Comparison of ENCODE assay signal across 8 cellular contexts in the genomic region with DNA sequence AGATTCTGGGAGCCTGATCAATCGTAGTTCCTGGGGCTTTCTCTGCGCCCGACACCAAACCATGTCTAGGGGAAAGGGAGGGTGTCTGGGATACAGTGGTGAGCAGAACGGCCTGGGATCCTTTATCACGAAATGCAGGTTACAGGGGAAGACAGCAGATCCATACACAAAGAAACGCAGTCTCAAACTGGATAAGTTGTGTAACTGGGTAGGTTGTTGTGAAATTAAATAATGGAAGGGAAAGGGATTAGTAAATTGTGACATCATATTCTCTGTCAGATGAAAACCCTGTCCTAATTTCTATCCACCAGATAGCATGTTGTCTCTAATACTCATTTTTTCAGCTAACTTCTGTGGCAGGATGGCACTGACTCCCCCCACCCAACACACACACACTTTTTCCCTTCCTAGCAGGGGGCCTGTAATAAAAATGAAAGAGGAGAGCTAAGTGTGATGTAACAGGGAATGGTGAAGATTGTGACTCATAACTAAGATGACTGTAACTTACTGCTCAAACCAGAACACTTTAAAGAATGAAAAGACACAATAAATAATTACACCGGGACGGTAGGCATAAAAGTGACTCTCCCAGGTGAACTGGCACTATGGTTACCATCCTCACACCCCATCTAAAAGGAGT. TPM values are rescaled to one million over a fixed set of nuclear protein-coding genes. Genes with fewer than 3 reads are reported as not detected.
A peak's percentile ranks its signal among the peaks of the same experiment; 100 is the strongest.
DNase-seq lines count a peak whose midpoint lies in the region; ATAC-seq, FAIRE-seq and TF ChIP-seq lines count a peak whose summit lies in the region.

No MANE protein-coding gene starts in this region.

- peaks cover 0 to 10% (median 4%) of the 10 kb centered on the region in 4 experiments; a peak in 5 of 7 replicates for H3K4me1 ChIP-seq in H1 (replicated peaks in 1 of 4; ENCODE audit: control insufficient read depth in 3 of 4, insufficient read depth in 4 of 4, low read length in 3 of 4)

- peak overlapping the region; percentile 88 for H3K4me3 Mint-ChIP-seq in T-helper 2 cell treated with Interferon-gamma antibody and Interleukin-4, amounts not matched to agents 5 μg/mL and 100 μg/mL, for 36 hours
- peak overlapping the region; percentile 99 for H3K4me3 Mint-ChIP-seq in T-helper 17 cell

- no peak for ATAC-seq in T-helper 17 cell
- ATAC-seq in omental fat pad (ENCODE audit: low FRiP score) = peak; percentile 18
- ATAC-seq in HG02623 (IDR thresholded peaks at IDR 0.05; ENCODE audit: unreplicated experiment) = no peak
- no peak for ATAC-seq in GM19351 (IDR thresholded peaks at IDR 0.05; ENCODE audit: unreplicated experiment)
- no peak for ATAC-seq in HG02678 (IDR thresholded peaks at IDR 0.05; ENCODE audit: unreplicated experiment)

- peak overlapping the region; percentile 66 to 97 for H3K4me2 ChIP-seq in H1 (ENCODE audit: insufficient read depth in 1 of 2, low read depth in 2 of 2, low read length in 2 of 2)

- H3K27ac Mint-ChIP-seq in T-helper 2 cell treated with Interferon-gamma antibody and Interleukin-4, amounts not matched to agents 5 μg/mL and 100 μg/mL, for 36 hours = peak overlapping the region; percentile 90
- H3K27ac Mint-ChIP-seq in T-helper 17 cell = peak overlapping the region; percentile 93

- no peaks in the 10 kb centered on the region; the same call in 1 of the 2 replicates for H3K79me1 ChIP-seq in H1 (ENCODE audit: low read depth, low read length)

- H3K4me3 ChIP-seq in H1 (ENCODE audit: extremely low read depth in 1 of 4, insufficient read depth in 2 of 4, low read depth in 3 of 4, low read length in 4 of 4) = peak overlapping the region; percentile 6 to 96 (median 90); a peak in 6 of 8 replicates

- H2BK120ac ChIP-seq in H1 (replicated peaks; ENCODE audit: low read depth, low read length) = no peak overlapping the region

- no peak overlapping the region for H2BK20ac ChIP-seq in H1 (ENCODE audit: low read length)

- peak overlapping the region; percentile 94; the same call in 1 of the 2 replicates for H4K8ac ChIP-seq in H1 (ENCODE audit: extremely low read depth, insufficient read depth, low read length)

- H2BK15ac ChIP-seq in H1 (ENCODE audit: low read length) = 0 out of 2 replicates have a peak overlapping the region, but pooled peaks have one; percentile 55

- peak overlapping the region; percentile 90 for H2BK12ac ChIP-seq in H1 (ENCODE audit: low read depth, low read length)

- H3K56ac ChIP-seq in H1 (replicated peaks; ENCODE audit: insufficient read length, low read depth, low read length) = no peak overlapping the region

- peak overlapping the region; percentile 92 for H4K5ac ChIP-seq in H1 (ENCODE audit: insufficient read length, low read depth, low read length)

- H4K20me1 ChIP-seq in H1 (replicated peaks in 1 of 2; ENCODE audit: control insufficient read depth in 1 of 2, insufficient read depth in 2 of 2, low read length in 2 of 2) = no peaks in the 10 kb centered on the region

- WGBS in H1 (ENCODE audit: extremely low coverage in 1 of 2, insufficient coverage in 1 of 2, insufficient read length in 1 of 2, insufficient replicate concordance in 2 of 2, low coverage in 1 of 2, low lambda C conversion rate in 2 of 2, missing lambda C conversion rate in 1 of 2), 2 experiments = 80% methylated on average over 8 of the region's 8 CpGs; no CpG with 5 or more reads in 1 of the 2 experiments

- DNase-seq in T-helper 2 cell treated with Interferon-gamma antibody and Interleukin-4, amounts not matched to agents 5 μg/mL and 100 μg/mL, for 36 hours (ENCODE audit: low spot score) = peak; percentile 21
- DNase-seq in T-helper 2 cell = no peak
- no peak for DNase-seq in T-helper 17 cell
- no peak for DNase-seq in H1 (ENCODE audit: low read depth in 1 of 2, low spot score in 2 of 2)
- DNase-seq in omental fat pad (ENCODE audit: low spot score) = no peak

- TF ChIP-seq POLR2A in H1 (IDR thresholded peaks at IDR 0.05; ENCODE audit: control extremely low read depth in 1 of 2, low read depth in 2 of 2, low read length in 2 of 2) = no peak

- no peak for TF ChIP-seq CTCF in H1 (IDR thresholded peaks at IDR 0.05; ENCODE audit: control extremely low read depth in 1 of 3, insufficient read depth in 1 of 3, low read depth in 1 of 3, low read length in 3 of 3)
- no peak for TF ChIP-seq CTCF in omental fat pad (IDR thresholded peaks at IDR 0.05)

- H3K9ac ChIP-seq in H1 (replicated peaks in 1 of 4; ENCODE audit: extremely low read depth in 1 of 4, low read depth in 3 of 4, low read length in 3 of 4) = peak overlapping the region in 3 of 4 experiments; percentile 17 to 84 (median 25); a peak in 4 of 7 replicates

- H3K9me3 ChIP-seq in T-helper 17 cell (ENCODE audit: control insufficient read depth, low read length, poor library complexity, severe bottlenecking) (no peaks in the 10 kb centered on the region), H1 (ENCODE audit: insufficient read depth in 2 of 2, low read depth in 1 of 2, low read length in 1 of 2) (no peaks in the 10 kb centered on the region)

- H3K23me2 ChIP-seq in H1 (ENCODE audit: low read depth, low read length) = peaks cover 9% of the 10 kb centered on the region

- H2AFZ ChIP-seq in H1 (ENCODE audit: low read length) = peak overlapping the region; percentile 97

- H3K79me2 ChIP-seq in H1 (ENCODE audit: control insufficient read depth in 1 of 2, insufficient read depth in 2 of 2, low read length in 2 of 2) = peaks cover 5 to 40% of the 10 kb centered on the region in 2 experiments; a peak in 3 of 4 replicates

- TF ChIP-seq EP300 in H1 (IDR thresholded peaks at IDR 0.05; ENCODE audit: borderline replicate concordance in 1 of 2, low read depth in 2 of 2, low read length in 2 of 2) = no peak

- peak overlapping the region; percentile 58; the same call in 1 of the 2 replicates for H3K27ac ChIP-seq in H1 (ENCODE audit: low read depth, low read length)

- H3K14ac ChIP-seq in H1 (ENCODE audit: insufficient read length) = no peak overlapping the region

- H2AK5ac ChIP-seq in H1 (ENCODE audit: low read depth, low read length) = no peak overlapping the region

- H3K4ac ChIP-seq in H1 (replicated peaks; ENCODE audit: insufficient read length, low read depth, low read length) = peak overlapping the region; percentile 64

- H2BK5ac ChIP-seq in H1 (ENCODE audit: low read depth, low read length) = peak overlapping the region; percentile 92

- no peaks in the 10 kb centered on the region for H3K27me3 ChIP-seq in H1 (replicated peaks in 1 of 4; ENCODE audit: control insufficient read depth in 3 of 4, extremely low read depth in 1 of 4, insufficient read depth in 3 of 4, low read length in 3 of 4)

- no peak for TF ChIP-seq RAD21 in H1 (IDR thresholded peaks at IDR 0.05 in 1 of 2, conservative IDR thresholded peaks at IDR 0.05 in 1 of 2; ENCODE audit: low read depth in 2 of 2, low read length in 2 of 2)

- CTCF ChIA-PET in H1 (lab: Charles Lee; ENCODE audit: partially characterized antibody) = interaction anchor here (0.5 to 4.1 kb wide), 8 partner anchors 10 to 1861 kb away, joined by 3 to 18 read pairs (median 4); partner anchors contain the start of gene EDEM2

- H3K9me3 Mint-ChIP-seq in T-helper 2 cell treated with Interferon-gamma antibody and Interleukin-4, amounts not matched to agents 5 μg/mL and 100 μg/mL, for 36 hours = no peaks in the 10 kb centered on the region

- FAIRE-seq in H1 (lab: Jason Lieb, UNC) = no peak

- POLR2A ChIA-PET in H1 (lab: Charles Lee; ENCODE audit: partially characterized antibody) = no interaction called here

- no peaks in the 10 kb centered on the region for H3K27me3 Mint-ChIP-seq in T-helper 2 cell treated with Interferon-gamma antibody and Interleukin-4, amounts not matched to agents 5 μg/mL and 100 μg/mL, for 36 hours (ENCODE audit: low read depth)
- H3K27me3 Mint-ChIP-seq in T-helper 17 cell = no peaks in the 10 kb centered on the region

- no peak overlapping the region for H3K23ac ChIP-seq in H1 (ENCODE audit: insufficient read length)

- H4K91ac ChIP-seq in H1 (replicated peaks; ENCODE audit: insufficient read length, low read length) = peak overlapping the region; percentile 67

- peaks cover 32% of the 10 kb centered on the region for H3K4me1 Mint-ChIP-seq in T-helper 2 cell treated with Interferon-gamma antibody and Interleukin-4, amounts not matched to agents 5 μg/mL and 100 μg/mL, for 36 hours (ENCODE audit: low read depth)
- peaks cover 27% of the 10 kb centered on the region for H3K4me1 Mint-ChIP-seq in T-helper 17 cell

- H3K18ac ChIP-seq in H1 (ENCODE audit: extremely low read depth, low read length) = peak overlapping the region; percentile 40; the same call in 1 of the 2 replicates

- H3K36me3 Mint-ChIP-seq in T-helper 2 cell treated with Interferon-gamma antibody and Interleukin-4, amounts not matched to agents 5 μg/mL and 100 μg/mL, for 36 hours (ENCODE audit: low read depth) = peaks cover 20% of the 10 kb centered on the region
- H3K36me3 Mint-ChIP-seq in T-helper 17 cell (ENCODE audit: low read depth) = peaks cover 3% of the 10 kb centered on the region

- H3K36me3 ChIP-seq in H1 (ENCODE audit: control insufficient read depth in 2 of 4, insufficient read depth in 4 of 4, low read length in 3 of 4) = peaks cover 0 to 3% (median 0%) of the 10 kb centered on the region in 4 experiments; a peak in 1 of 8 replicates

TF ChIP-seq in H1, 55 proteins besides CTCF, POLR2A, EP300 and RAD21 (continues in another document):
- TF ChIP-seq RFX5 (IDR thresholded peaks at IDR 0.05; ENCODE audit: borderline replicate concordance, low read depth, low read length) = no peak

RNA-seq across cellular contexts. Expression of gene TRPC4AP, which starts 0.8 kb away (rescaled TPM):
- total RNA-seq in T-helper 17 cell (10 to 100 TPM; 50.8 to 52.7 TPM), omental fat pad (10 to 100 TPM; 59.3 to 87.0 (median 70.1) TPM)
- total RNA-seq in H1 (2021; fragmentation: NEBNext Ultra II Directional; extraction: Animal tissue kit (Norgen Biotek cat#: 25700)) = 72.7 and 73.1 TPM in 2 replicates
- polyA plus RNA-seq in H1 (2011; rRNA removed) = 74.8 and 75.0 TPM in 2 replicates
- 83.5 TPM for polyA plus RNA-seq in H1 (2011; cell fraction: cytosol; rRNA removed)
- 155 TPM for polyA plus RNA-seq in H1 (2011; cell fraction: nucleus; rRNA removed)
- polyA plus RNA-seq in H1 (2012, experiment 1 of 2) = 56.3 to 69.0 TPM (median 65.1 TPM) in 4 replicates
- 65.2 TPM for polyA plus RNA-seq in H1 (2012, experiment 2 of 2)
- polyA plus RNA-seq in H1 (2013, experiment 1 of 2) = 47.6 TPM
- polyA plus RNA-seq in H1 (2013, experiment 2 of 2) = 43.1 TPM
- 108 and 112 TPM in 2 replicates for polyA minus RNA-seq in H1 (2011; rRNA and poly(A)+ RNA removed)
- polyA minus RNA-seq in H1 (2011; cell fraction: cytosol; rRNA and poly(A)+ RNA removed) = 45.4 TPM
- 45.4 TPM for polyA minus RNA-seq in H1 (2011; cell fraction: nucleus; rRNA and poly(A)+ RNA removed)

RNA-seq across cellular contexts. Expression of gene EDEM2, which starts 53.8 kb away (rescaled TPM):
- total RNA-seq in T-helper 17 cell (10 to 100 TPM; 24.1 to 29.7 TPM), omental fat pad (10 to 100 TPM; 21.1 to 37.4 (median 26.8) TPM)
- 19.6 and 21.5 TPM in 2 replicates for total RNA-seq in H1 (2021; fragmentation: NEBNext Ultra II Directional; extraction: Animal tissue kit (Norgen Biotek cat#: 25700))
- 15.2 and 18.6 TPM in 2 replicates for polyA plus RNA-seq in H1 (2011; rRNA removed)
- 19.0 TPM for polyA plus RNA-seq in H1 (2011; cell fraction: cytosol; rRNA removed)
- 29.2 TPM for polyA plus RNA-seq in H1 (2011; cell fraction: nucleus; rRNA removed)
- 21.3 to 26.0 TPM (median 25.2 TPM) in 4 replicates for polyA plus RNA-seq in H1 (2012, experiment 1 of 2)
- polyA plus RNA-seq in H1 (2012, experiment 2 of 2) = 29.2 TPM
- polyA plus RNA-seq in H1 (2013, experiment 1 of 2) = 20.4 TPM
- 24.0 TPM for polyA plus RNA-seq in H1 (2013, experiment 2 of 2)
- 17.5 and 17.8 TPM in 2 replicates for polyA minus RNA-seq in H1 (2011; rRNA and poly(A)+ RNA removed)
- polyA minus RNA-seq in H1 (2011; cell fraction: cytosol; rRNA and poly(A)+ RNA removed) = 10.8 TPM
- polyA minus RNA-seq in H1 (2011; cell fraction: nucleus; rRNA and poly(A)+ RNA removed) = 7.8 TPM
